Comparison of ENCODE assay signal across 9 cellular contexts in the genomic region with DNA sequence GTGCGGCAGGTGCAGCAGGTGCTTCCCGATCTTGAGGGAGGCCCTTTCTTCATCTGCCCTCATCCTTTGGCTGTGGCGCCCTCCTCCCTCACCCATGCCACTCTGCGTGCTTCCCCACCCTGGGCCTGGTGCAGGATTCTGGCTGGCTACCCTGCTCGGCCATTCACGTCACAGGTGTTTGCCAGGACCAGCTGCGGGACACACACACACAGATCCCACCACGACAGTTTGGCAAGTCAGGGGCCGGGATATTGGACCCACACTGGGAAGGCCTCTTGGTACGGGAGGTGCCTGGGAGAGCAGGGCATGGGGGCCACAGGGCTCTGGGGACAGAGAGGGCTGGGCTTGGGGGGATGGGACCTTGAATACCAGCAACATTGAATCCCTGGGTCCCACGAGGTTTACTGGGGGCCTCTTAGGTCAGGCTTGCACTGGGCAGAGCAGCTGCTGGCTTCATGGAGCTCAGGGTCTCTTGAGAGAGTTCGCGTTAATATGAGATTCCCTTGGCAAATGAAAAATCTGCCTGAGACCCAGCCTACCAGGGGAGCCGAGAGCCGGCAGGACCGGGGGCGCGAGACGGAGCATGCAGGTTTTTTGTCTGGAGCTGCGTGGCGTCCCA. TPM values are rescaled to one million over a fixed set of nuclear protein-coding genes. Genes with fewer than 3 reads are reported as not detected.
DNase-seq lines count a peak whose midpoint lies in the region; ATAC-seq and TF ChIP-seq lines count a peak whose summit lies in the region.
"Had no signal": no experiment of that assay in that cellular context is flagged by ENCODE, and none has a peak within 500 bp of the region (broad histone marks: within the 10 kb centered on the region; RNA-seq: fewer than 3 reads in every experiment).

No MANE protein-coding gene starts in this region.

- peaks cover 0 to 2% (median 0%) of the 10 kb centered on the region in 9 donors for H3K36me3 ChIP-seq in heart right ventricle
- no peaks in the 10 kb centered on the region for H3K36me3 ChIP-seq in lower lobe of right lung
- no peaks in the 10 kb centered on the region for H3K36me3 ChIP-seq in ascending aorta

- intact Hi-C loops in heart right ventricle (cut with DNase I) (no loop called here), cardiac septum (cut with DNase I) (no loop called here), lower lobe of right lung (cut with DNase I) (no loop called here), ascending aorta (cut with DNase I) (no loop called here)

- H3K9me3 ChIP-seq in heart right ventricle (peaks cover 0 to 12% (median 0%) of the 10 kb centered on the region in 11 donors), lower lobe of right lung (peaks cover 1% of the 10 kb centered on the region), ascending aorta (no peaks in the 10 kb centered on the region)

- peaks cover 0 to 94% (median 25%) of the 10 kb centered on the region in 9 donors for H3K4me1 ChIP-seq in heart right ventricle
- H3K4me1 ChIP-seq in lower lobe of right lung, result peaks cover 77% of the 10 kb centered on the region
- H3K4me1 ChIP-seq in ascending aorta, result peaks cover 0 to 4% of the 10 kb centered on the region in 2 donors

- H3K27ac ChIP-seq in heart right ventricle (peak overlapping the region in 7 of 10 donors; percentile 33 to 87 (median 41)), lower lobe of right lung (peak overlapping the region; percentile 84), ascending aorta (peak overlapping the region in 1 of 2 donors; percentile 37)

- H3K4me3 ChIP-seq in heart right ventricle (peak overlapping the region in 4 of 10 donors; percentile 5 to 36 (median 14)), lower lobe of right lung (peak overlapping the region; percentile 37), ascending aorta (no peak overlapping the region)

- DNase-seq in heart right ventricle (peak in 1 of 2 donors; percentile 18), cardiac septum (ENCODE audit: low spot score) (no peak), RPMI8226 (peak; percentile 71), lower lobe of right lung (peak; percentile 47), NCI-H1417 treated with DMSO at 0.1 percent for 48 hours (lab: John Stamatoyannopoulos, UW) (no peak), ecto neural progenitor cell (ENCODE audit: low spot score) (no peak), G401 (ENCODE audit: low spot score) (no peak), ascending aorta (ENCODE audit: low spot score in 2 of 2) (no peak)
- DNase-seq: SW 1271 had no signal

- WGBS in heart right ventricle, 2 donors, result 66 to 69% methylated on average over 21 of the region's 21 CpGs

- in situ Hi-C loops in G401 (cut with HindIII; ENCODE audit: low sequenced_read_pairs), result no loop called here

- H3K27me3 ChIP-seq in heart right ventricle, result peaks cover 0 to 9% (median 0%) of the 10 kb centered on the region in 7 donors
- H3K27me3 ChIP-seq in lower lobe of right lung (ENCODE audit: low read depth), result no peaks in the 10 kb centered on the region
- no peaks in the 10 kb centered on the region for H3K27me3 ChIP-seq in ascending aorta

- TF ChIP-seq CTCF in heart right ventricle (IDR thresholded peaks at IDR 0.05), result no peak
- TF ChIP-seq CTCF in lower lobe of right lung (IDR thresholded peaks at IDR 0.05), result no peak
- TF ChIP-seq CTCF in ascending aorta (IDR thresholded peaks at IDR 0.05), result no peak

- ATAC-seq in heart right ventricle (no peak), lower lobe of right lung (no peak)

RNA-seq across cellular contexts. Expression of a gene that starts 15.1 kb away (rescaled TPM):
- total RNA-seq in heart right ventricle (10 to 100 TPM in 2 of 10 donors, 1 to 10 TPM in 8; 2.2 to 25.5 (median 4.7) TPM), cardiac septum (6.2 TPM), lower lobe of right lung (115 TPM), ascending aorta (8.2 TPM)
- polyA plus RNA-seq in heart right ventricle, result 1 to 10 TPM; 2.4 to 5.0 TPM
- total RNA-seq in G401 (2014; rRNA removed; shearing (Covaris generic)), result 0.31 and 1.7 TPM in 2 replicates

Comparison
In these comparisons a context has a peak if more than half of its experiments do, and no peak if none do; other contexts are left out.
1. DNase-seq: peak in RPMI8226 (single experiment) and lower lobe of right lung (single experiment); none in cardiac septum (single experiment), NCI-H1417 treated with DMSO at 0.1 percent for 48 hours (single experiment), ecto neural progenitor cell (single experiment), G401 (single experiment) and ascending aorta (0 of 2).